Comparison of ENCODE assay signal across 1 cellular context in the genomic region with DNA sequence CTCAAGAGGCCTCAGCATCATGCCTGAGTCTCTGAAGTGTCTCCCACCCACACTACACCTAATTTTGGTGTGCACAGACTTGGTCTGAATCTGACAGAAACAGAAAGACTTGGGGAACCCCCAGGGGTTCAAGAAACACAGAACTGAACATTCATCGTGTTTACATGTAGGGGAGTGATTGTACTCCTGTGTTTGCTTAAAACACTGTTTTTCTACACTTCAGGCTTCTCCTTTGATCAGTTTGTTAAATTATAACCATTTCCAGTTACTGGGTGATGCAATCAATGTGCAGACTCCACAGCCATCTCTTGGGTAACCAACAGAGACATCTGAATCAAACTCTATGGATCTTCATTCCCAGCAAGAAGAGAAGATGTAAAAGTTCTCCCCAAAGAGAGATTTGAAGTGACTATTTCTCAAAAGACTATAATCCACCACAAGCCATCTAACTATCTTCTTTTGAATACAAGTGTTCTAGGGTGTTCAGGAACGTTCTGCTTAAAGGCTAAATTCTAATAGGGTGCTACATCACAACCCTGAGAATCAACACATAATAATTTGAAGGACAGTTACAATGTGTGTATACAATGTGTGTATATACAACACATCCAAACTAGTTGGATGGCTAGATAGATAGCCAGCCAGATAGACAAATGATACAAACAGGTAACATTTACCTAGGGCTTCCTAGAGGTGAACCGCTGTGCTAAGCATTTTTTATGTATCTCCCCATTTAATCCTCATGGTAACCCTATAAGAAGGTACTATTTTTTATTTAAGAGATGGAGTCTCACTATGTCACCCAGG.
TF ChIP-seq lines count a peak whose summit lies in the region.

No MANE protein-coding gene starts in this region.

TF ChIP-seq in HepG2, 621 proteins besides CTCF, POLR2A, EP300 and RAD21 (continued from another document and continues in another):
- TF ChIP-seq, protein P1, sequence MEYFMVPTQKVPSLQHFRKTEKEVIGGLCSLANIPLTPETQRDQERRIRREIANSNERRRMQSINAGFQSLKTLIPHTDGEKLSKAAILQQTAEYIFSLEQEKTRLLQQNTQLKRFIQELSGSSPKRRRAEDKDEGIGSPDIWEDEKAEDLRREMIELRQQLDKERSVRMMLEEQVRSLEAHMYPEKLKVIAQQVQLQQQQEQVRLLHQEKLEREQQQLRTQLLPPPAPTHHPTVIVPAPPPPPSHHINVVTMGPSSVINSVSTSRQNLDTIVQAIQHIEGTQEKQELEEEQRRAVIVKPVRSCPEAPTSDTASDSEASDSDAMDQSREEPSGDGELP (IDR thresholded peaks at IDR 0.05; ENCODE audit: borderline replicate concordance, low read depth), result peak; percentile 23; the same call in 1 of the 2 replicates
- no peak for TF ChIP-seq SMARCE1 (IDR thresholded peaks at IDR 0.05; ENCODE audit: borderline replicate concordance)
- TF ChIP-seq ZNF3 (CRISPR knock-in tag; IDR thresholded peaks at IDR 0.05), result peak; percentile 36; the same call in 1 of the 2 replicates
- TF ChIP-seq NCOR1 (IDR thresholded peaks at IDR 0.05; ENCODE audit: borderline replicate concordance, low read length), result peak; percentile 96; the same call in 1 of the 2 replicates
- TF ChIP-seq SP5 (CRISPR knock-in tag; IDR thresholded peaks at IDR 0.05; ENCODE audit: borderline replicate concordance, low read depth), result peak; percentile 62; the same call in 1 of the 2 replicates
- no peak for TF ChIP-seq NFIB (CRISPR knock-in tag; IDR thresholded peaks at IDR 0.05; ENCODE audit: borderline replicate concordance)
- TF ChIP-seq ZNF713 (CRISPR knock-in tag; IDR thresholded peaks at IDR 0.05), result no peak
- TF ChIP-seq, protein P2, sequence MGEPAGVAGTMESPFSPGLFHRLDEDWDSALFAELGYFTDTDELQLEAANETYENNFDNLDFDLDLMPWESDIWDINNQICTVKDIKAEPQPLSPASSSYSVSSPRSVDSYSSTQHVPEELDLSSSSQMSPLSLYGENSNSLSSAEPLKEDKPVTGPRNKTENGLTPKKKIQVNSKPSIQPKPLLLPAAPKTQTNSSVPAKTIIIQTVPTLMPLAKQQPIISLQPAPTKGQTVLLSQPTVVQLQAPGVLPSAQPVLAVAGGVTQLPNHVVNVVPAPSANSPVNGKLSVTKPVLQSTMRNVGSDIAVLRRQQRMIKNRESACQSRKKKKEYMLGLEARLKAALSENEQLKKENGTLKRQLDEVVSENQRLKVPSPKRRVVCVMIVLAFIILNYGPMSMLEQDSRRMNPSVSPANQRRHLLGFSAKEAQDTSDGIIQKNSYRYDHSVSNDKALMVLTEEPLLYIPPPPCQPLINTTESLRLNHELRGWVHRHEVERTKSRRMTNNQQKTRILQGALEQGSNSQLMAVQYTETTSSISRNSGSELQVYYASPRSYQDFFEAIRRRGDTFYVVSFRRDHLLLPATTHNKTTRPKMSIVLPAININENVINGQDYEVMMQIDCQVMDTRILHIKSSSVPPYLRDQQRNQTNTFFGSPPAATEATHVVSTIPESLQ (CRISPR knock-in tag; conservative IDR thresholded peaks at IDR 0.05), result no peak
- no peak for TF ChIP-seq ZNF296 (CRISPR knock-in tag; conservative IDR thresholded peaks at IDR 0.05)
- no peak for TF ChIP-seq CBX2 (IDR thresholded peaks at IDR 0.05; ENCODE audit: low read depth, low read length)
- no peak for TF ChIP-seq CBX2 (CRISPR knock-in tag; IDR thresholded peaks at IDR 0.05; ENCODE audit: low read depth)
- no peak for TF ChIP-seq SPEN (CRISPR knock-in tag; IDR thresholded peaks at IDR 0.05; ENCODE audit: low read depth)
- TF ChIP-seq, protein P3, sequence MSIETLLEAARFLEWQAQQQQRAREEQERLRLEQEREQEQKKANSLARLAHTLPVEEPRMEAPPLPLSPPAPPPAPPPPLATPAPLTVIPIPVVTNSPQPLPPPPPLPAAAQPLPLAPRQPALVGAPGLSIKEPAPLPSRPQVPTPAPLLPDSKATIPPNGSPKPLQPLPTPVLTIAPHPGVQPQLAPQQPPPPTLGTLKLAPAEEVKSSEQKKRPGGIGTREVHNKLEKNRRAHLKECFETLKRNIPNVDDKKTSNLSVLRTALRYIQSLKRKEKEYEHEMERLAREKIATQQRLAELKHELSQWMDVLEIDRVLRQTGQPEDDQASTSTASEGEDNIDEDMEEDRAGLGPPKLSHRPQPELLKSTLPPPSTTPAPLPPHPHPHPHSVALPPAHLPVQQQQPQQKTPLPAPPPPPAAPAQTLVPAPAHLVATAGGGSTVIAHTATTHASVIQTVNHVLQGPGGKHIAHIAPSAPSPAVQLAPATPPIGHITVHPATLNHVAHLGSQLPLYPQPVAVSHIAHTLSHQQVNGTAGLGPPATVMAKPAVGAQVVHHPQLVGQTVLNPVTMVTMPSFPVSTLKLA (IDR thresholded peaks at IDR 0.05), result no peak
- TF ChIP-seq ZNF232 (CRISPR knock-in tag; IDR thresholded peaks at IDR 0.05; ENCODE audit: borderline replicate concordance), result no peak
- TF ChIP-seq NKX3-1 (CRISPR knock-in tag; IDR thresholded peaks at IDR 0.05), result 0 out of 2 replicates have a peak, but pooled peaks have one; percentile 71
- TF ChIP-seq THYN1 (CRISPR knock-in tag; IDR thresholded peaks at IDR 0.05; ENCODE audit: borderline replicate concordance, low read depth), result no peak
- TF ChIP-seq RBFOX2 (IDR thresholded peaks at IDR 0.05; ENCODE audit: low read depth, low read length), result peak; percentile 34; the same call in 1 of the 2 replicates
- peak; percentile 87 for TF ChIP-seq TBX2 (CRISPR knock-in tag; IDR thresholded peaks at IDR 0.05; ENCODE audit: borderline replicate concordance)
- TF ChIP-seq AHR (CRISPR knock-in tag; IDR thresholded peaks at IDR 0.05), result no peak; the same call in 1 of the 2 replicates
- TF ChIP-seq MZF1 (CRISPR knock-in tag; IDR thresholded peaks at IDR 0.05; ENCODE audit: borderline replicate concordance), result no peak
- no peak for TF ChIP-seq HOXA5 (CRISPR knock-in tag; IDR thresholded peaks at IDR 0.05)
- TF ChIP-seq, protein P4, sequence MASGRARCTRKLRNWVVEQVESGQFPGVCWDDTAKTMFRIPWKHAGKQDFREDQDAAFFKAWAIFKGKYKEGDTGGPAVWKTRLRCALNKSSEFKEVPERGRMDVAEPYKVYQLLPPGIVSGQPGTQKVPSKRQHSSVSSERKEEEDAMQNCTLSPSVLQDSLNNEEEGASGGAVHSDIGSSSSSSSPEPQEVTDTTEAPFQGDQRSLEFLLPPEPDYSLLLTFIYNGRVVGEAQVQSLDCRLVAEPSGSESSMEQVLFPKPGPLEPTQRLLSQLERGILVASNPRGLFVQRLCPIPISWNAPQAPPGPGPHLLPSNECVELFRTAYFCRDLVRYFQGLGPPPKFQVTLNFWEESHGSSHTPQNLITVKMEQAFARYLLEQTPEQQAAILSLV (CRISPR knock-in tag; IDR thresholded peaks at IDR 0.05; ENCODE audit: borderline replicate concordance), result no peak
- no peak for TF ChIP-seq ZNF883 (CRISPR knock-in tag; IDR thresholded peaks at IDR 0.05; ENCODE audit: not compliant biosample characterization)
- TF ChIP-seq ZNF850 (CRISPR knock-in tag; conservative IDR thresholded peaks at IDR 0.05), result no peak
- no peak; the same call in 1 of the 2 replicates for TF ChIP-seq ZSCAN9 (CRISPR knock-in tag; IDR thresholded peaks at IDR 0.05; ENCODE audit: borderline replicate concordance)
- TF ChIP-seq POLR2G (IDR thresholded peaks at IDR 0.05; ENCODE audit: low read depth, low read length), result peak; percentile 54; the same call in 1 of the 2 replicates
- 0 out of 2 replicates have a peak, but pooled peaks have one; percentile 1 for TF ChIP-seq CREB1 (IDR thresholded peaks at IDR 0.05)
- peak; percentile 88 for TF ChIP-seq CREB1 (CRISPR knock-in tag; IDR thresholded peaks at IDR 0.05)
- TF ChIP-seq RBM22 (optimal IDR thresholded peaks at IDR 0.05; ENCODE audit: low read length), result no peak
- no peak for TF ChIP-seq ZNF577 (CRISPR knock-in tag; IDR thresholded peaks at IDR 0.05; ENCODE audit: borderline replicate concordance, low read depth)
- TF ChIP-seq, protein P5, sequence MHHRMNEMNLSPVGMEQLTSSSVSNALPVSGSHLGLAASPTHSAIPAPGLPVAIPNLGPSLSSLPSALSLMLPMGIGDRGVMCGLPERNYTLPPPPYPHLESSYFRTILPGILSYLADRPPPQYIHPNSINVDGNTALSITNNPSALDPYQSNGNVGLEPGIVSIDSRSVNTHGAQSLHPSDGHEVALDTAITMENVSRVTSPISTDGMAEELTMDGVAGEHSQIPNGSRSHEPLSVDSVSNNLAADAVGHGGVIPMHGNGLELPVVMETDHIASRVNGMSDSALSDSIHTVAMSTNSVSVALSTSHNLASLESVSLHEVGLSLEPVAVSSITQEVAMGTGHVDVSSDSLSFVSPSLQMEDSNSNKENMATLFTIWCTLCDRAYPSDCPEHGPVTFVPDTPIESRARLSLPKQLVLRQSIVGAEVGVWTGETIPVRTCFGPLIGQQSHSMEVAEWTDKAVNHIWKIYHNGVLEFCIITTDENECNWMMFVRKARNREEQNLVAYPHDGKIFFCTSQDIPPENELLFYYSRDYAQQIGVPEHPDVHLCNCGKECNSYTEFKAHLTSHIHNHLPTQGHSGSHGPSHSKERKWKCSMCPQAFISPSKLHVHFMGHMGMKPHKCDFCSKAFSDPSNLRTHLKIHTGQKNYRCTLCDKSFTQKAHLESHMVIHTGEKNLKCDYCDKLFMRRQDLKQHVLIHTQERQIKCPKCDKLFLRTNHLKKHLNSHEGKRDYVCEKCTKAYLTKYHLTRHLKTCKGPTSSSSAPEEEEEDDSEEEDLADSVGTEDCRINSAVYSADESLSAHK (CRISPR knock-in tag; IDR thresholded peaks at IDR 0.05; ENCODE audit: borderline replicate concordance), result no peak
- TF ChIP-seq, protein P6, sequence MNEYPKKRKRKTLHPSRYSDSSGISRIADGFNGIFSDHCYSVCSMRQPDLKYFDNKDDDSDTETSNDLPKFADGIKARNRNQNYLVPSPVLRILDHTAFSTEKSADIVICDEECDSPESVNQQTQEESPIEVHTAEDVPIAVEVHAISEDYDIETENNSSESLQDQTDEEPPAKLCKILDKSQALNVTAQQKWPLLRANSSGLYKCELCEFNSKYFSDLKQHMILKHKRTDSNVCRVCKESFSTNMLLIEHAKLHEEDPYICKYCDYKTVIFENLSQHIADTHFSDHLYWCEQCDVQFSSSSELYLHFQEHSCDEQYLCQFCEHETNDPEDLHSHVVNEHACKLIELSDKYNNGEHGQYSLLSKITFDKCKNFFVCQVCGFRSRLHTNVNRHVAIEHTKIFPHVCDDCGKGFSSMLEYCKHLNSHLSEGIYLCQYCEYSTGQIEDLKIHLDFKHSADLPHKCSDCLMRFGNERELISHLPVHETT (CRISPR knock-in tag; conservative IDR thresholded peaks at IDR 0.05), result no peak
- no peak for TF ChIP-seq ZNF780A (CRISPR knock-in tag; IDR thresholded peaks at IDR 0.05)
- TF ChIP-seq, protein P7, sequence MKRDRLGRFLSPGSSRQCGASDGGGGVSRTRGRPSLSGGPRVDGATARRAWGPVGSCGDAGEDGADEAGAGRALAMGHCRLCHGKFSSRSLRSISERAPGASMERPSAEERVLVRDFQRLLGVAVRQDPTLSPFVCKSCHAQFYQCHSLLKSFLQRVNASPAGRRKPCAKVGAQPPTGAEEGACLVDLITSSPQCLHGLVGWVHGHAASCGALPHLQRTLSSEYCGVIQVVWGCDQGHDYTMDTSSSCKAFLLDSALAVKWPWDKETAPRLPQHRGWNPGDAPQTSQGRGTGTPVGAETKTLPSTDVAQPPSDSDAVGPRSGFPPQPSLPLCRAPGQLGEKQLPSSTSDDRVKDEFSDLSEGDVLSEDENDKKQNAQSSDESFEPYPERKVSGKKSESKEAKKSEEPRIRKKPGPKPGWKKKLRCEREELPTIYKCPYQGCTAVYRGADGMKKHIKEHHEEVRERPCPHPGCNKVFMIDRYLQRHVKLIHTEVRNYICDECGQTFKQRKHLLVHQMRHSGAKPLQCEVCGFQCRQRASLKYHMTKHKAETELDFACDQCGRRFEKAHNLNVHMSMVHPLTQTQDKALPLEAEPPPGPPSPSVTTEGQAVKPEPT (CRISPR knock-in tag; IDR thresholded peaks at IDR 0.05; ENCODE audit: low read depth), result no peak
- TF ChIP-seq, protein P8, sequence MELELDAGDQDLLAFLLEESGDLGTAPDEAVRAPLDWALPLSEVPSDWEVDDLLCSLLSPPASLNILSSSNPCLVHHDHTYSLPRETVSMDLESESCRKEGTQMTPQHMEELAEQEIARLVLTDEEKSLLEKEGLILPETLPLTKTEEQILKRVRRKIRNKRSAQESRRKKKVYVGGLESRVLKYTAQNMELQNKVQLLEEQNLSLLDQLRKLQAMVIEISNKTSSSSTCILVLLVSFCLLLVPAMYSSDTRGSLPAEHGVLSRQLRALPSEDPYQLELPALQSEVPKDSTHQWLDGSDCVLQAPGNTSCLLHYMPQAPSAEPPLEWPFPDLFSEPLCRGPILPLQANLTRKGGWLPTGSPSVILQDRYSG (CRISPR knock-in tag; IDR thresholded peaks at IDR 0.05), result no peak
- no peak for TF ChIP-seq JDP2 (CRISPR knock-in tag; IDR thresholded peaks at IDR 0.05; ENCODE audit: borderline replicate concordance)
- no peak for TF ChIP-seq KLF12 (CRISPR knock-in tag; IDR thresholded peaks at IDR 0.05; ENCODE audit: borderline replicate concordance)
- TF ChIP-seq ZNF121 (CRISPR knock-in tag; IDR thresholded peaks at IDR 0.05), result no peak
- TF ChIP-seq, protein P9, sequence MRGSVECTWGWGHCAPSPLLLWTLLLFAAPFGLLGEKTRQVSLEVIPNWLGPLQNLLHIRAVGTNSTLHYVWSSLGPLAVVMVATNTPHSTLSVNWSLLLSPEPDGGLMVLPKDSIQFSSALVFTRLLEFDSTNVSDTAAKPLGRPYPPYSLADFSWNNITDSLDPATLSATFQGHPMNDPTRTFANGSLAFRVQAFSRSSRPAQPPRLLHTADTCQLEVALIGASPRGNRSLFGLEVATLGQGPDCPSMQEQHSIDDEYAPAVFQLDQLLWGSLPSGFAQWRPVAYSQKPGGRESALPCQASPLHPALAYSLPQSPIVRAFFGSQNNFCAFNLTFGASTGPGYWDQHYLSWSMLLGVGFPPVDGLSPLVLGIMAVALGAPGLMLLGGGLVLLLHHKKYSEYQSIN (CRISPR knock-in tag; IDR thresholded peaks at IDR 0.05; ENCODE audit: borderline replicate concordance), result no peak
- peak; percentile 81 for TF ChIP-seq MED1 (CRISPR knock-in tag; IDR thresholded peaks at IDR 0.05)
- TF ChIP-seq NFRKB (IDR thresholded peaks at IDR 0.05), result no peak
- TF ChIP-seq ZBTB3 (CRISPR knock-in tag; IDR thresholded peaks at IDR 0.05; ENCODE audit: borderline replicate concordance, low read depth), result peak; percentile 34; the same call in 1 of the 2 replicates
- 0 out of 2 replicates have a peak, but pooled peaks have one; percentile 50 for TF ChIP-seq ADNP (CRISPR knock-in tag; IDR thresholded peaks at IDR 0.05)
- no peak for TF ChIP-seq ZNF772 (CRISPR knock-in tag; IDR thresholded peaks at IDR 0.05)
- TF ChIP-seq ZNF460 (CRISPR knock-in tag; IDR thresholded peaks at IDR 0.05; ENCODE audit: borderline replicate concordance), result no peak
- TF ChIP-seq CEBPG (CRISPR knock-in tag; IDR thresholded peaks at IDR 0.05), result peak; percentile 99
- TF ChIP-seq, protein P10, sequence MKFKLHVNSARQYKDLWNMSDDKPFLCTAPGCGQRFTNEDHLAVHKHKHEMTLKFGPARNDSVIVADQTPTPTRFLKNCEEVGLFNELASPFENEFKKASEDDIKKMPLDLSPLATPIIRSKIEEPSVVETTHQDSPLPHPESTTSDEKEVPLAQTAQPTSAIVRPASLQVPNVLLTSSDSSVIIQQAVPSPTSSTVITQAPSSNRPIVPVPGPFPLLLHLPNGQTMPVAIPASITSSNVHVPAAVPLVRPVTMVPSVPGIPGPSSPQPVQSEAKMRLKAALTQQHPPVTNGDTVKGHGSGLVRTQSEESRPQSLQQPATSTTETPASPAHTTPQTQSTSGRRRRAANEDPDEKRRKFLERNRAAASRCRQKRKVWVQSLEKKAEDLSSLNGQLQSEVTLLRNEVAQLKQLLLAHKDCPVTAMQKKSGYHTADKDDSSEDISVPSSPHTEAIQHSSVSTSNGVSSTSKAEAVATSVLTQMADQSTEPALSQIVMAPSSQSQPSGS (CRISPR knock-in tag; IDR thresholded peaks at IDR 0.05), result peak; percentile 94
- TF ChIP-seq ZNF251 (CRISPR knock-in tag; IDR thresholded peaks at IDR 0.05), result no peak
- TF ChIP-seq IRF2 (CRISPR knock-in tag; IDR thresholded peaks at IDR 0.05), result peak; percentile 68; the same call in 1 of the 2 replicates
- no peak for TF ChIP-seq TCF12 (IDR thresholded peaks at IDR 0.05)
- no peak for TF ChIP-seq TCF12 (CRISPR knock-in tag; IDR thresholded peaks at IDR 0.05)
